ENCODE assay signal across 8 cellular contexts in the genomic region with DNA sequence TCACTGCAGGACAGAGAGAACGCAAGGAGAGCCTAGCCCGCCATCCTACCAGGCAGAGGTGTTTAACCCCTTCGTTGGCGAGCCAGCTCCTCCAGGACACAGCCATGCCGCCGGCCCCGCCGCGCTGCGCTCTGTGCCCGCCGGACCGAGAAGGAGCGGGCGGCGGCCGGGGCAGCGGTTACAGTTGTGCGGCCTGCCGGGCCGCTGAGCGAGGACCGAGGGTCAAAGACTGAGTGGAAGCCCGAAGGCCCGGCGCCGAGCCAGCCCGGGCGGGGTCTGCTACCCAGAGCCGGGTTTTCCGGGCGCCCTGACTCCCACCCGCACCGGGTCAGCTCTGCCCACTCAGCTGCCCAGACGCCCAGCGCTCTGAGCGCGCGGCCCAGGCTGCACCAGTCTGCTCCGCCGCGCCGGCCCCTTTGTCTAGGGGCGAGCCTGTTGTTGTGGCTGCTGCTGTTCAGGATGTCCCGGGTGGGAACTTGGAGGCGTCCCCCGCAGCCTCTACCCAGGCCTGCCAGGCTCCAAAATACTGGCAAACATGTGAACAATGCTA. TPM values are rescaled to one million over a fixed set of nuclear protein-coding genes. Genes with fewer than 3 reads are reported as not detected.
A peak's percentile ranks its signal among the peaks of the same experiment; 100 is the strongest.
DNase-seq lines count a peak whose midpoint lies in the region; ATAC-seq and TF ChIP-seq lines count a peak whose summit lies in the region.

A gene (minus strand): TSS at position 235 of the 550 bp plus-strand sequence. CDS start 129 bp downstream, at position 106.

- intact Hi-C loops in Right ventricle myocardium superior (cut with DNase I), result no loop called here

- no peak within 1 kb of the TSS for H4K8ac ChIP-seq in neuronal stem cell (ENCODE audit: low read depth, low read length)

- H3K9me3 ChIP-seq in neuronal stem cell (replicated peaks in 1 of 2; ENCODE audit: control insufficient read depth in 2 of 2, insufficient read depth in 1 of 2, low read depth in 1 of 2, low read length in 2 of 2), result no peaks in the 10 kb centered on the region
- no peaks in the 10 kb centered on the region for H3K9me3 ChIP-seq in WERI-Rb-1 (ENCODE audit: severe bottlenecking)

- H3K4me3 ChIP-seq in neuronal stem cell (ENCODE audit: low read length in 2 of 2) (peak within 1 kb of the TSS; percentile 65 to 77), WERI-Rb-1 (ENCODE audit: low read depth, low read length) (no peak within 1 kb of the TSS)

- ATAC-seq in SK-N-SH treated with all-trans-retinoic acid at 6 μM for 48 hours, result peak; percentile 96
- ATAC-seq in Right ventricle myocardium superior (ENCODE audit: poor library complexity), result peak; percentile 95

- H4K91ac ChIP-seq in neuronal stem cell (ENCODE audit: low read depth, low read length, poor library complexity), result no peak within 1 kb of the TSS

- H3K18ac ChIP-seq in neuronal stem cell (ENCODE audit: low read length), result peak within 1 kb of the TSS; percentile 96

- peak within 1 kb of the TSS; percentile 83 for H2BK5ac ChIP-seq in neuronal stem cell (ENCODE audit: low read length)

- TF ChIP-seq CTCF in WERI-Rb-1 (IDR thresholded peaks at IDR 0.05; ENCODE audit: low read depth, low read length), result no peak
- no peak for TF ChIP-seq CTCF in GM10266 (IDR thresholded peaks at IDR 0.05; ENCODE audit: control insufficient read depth, insufficient read depth, low read depth, missing control alignments)

- H3K27ac ChIP-seq in neuronal stem cell (replicated peaks; ENCODE audit: low read length), result peak within 1 kb of the TSS; percentile 75
- no peak within 1 kb of the TSS for H3K27ac ChIP-seq in WERI-Rb-1

- peaks cover 6% of the 10 kb centered on the region in 2 donors for H3K4me1 ChIP-seq in neuronal stem cell (ENCODE audit: control insufficient read depth in 2 of 2, insufficient read depth in 1 of 2, low read depth in 1 of 2, low read length in 2 of 2)

- H3K9ac ChIP-seq in neuronal stem cell (ENCODE audit: low read depth, low read length, poor library complexity), result peak within 1 kb of the TSS; percentile 21

- H3K79me1 ChIP-seq in neuronal stem cell (ENCODE audit: low read depth, low read length), result no peaks in the 10 kb centered on the region

- no peaks in the 10 kb centered on the region for H3K27me3 ChIP-seq in neuronal stem cell (ENCODE audit: control insufficient read depth in 3 of 3, insufficient read depth in 3 of 3, low read depth in 1 of 3, low read length in 3 of 3)
- H3K27me3 ChIP-seq in WERI-Rb-1 (ENCODE audit: insufficient read depth, low read depth, severe bottlenecking), result no peaks in the 10 kb centered on the region

- H3K23ac ChIP-seq in neuronal stem cell (ENCODE audit: low read depth, low read length, poor library complexity), result no peak within 1 kb of the TSS

- H3K4ac ChIP-seq in neuronal stem cell (ENCODE audit: low read length), result no peak within 1 kb of the TSS

- no peak within 1 kb of the TSS for H2BK12ac ChIP-seq in neuronal stem cell (ENCODE audit: low read length)

- H3K36me3 ChIP-seq in neuronal stem cell (replicated peaks in 1 of 2; ENCODE audit: control insufficient read depth in 2 of 2, insufficient read depth in 2 of 2, low read length in 2 of 2), result peaks cover 0 to 2% of the 10 kb centered on the region in 2 donors
- H3K36me3 ChIP-seq in WERI-Rb-1, result no peaks in the 10 kb centered on the region

- no peak within 1 kb of the TSS for H2AK5ac ChIP-seq in neuronal stem cell (ENCODE audit: low read depth, low read length)

- peak within 1 kb of the TSS; percentile 93 for H2AFZ ChIP-seq in neuronal stem cell (ENCODE audit: low read length)

- peak; percentile 31 for DNase-seq in AG08395 (ENCODE audit: low spot score)
- peak; percentile 66 for DNase-seq in Right ventricle myocardium superior
- DNase-seq in neuronal stem cell (ENCODE audit: low spot score), result peak; percentile 65
- no peak for DNase-seq in WERI-Rb-1
- DNase-seq in activated CD8-positive, alpha-beta memory T cell treated with anti-CD3 and anti-CD28 coated beads, Interleukin-2, amount 50 U/mL, for 48 hours, result no peak
- DNase-seq in 8988T, result no peak
- no peak for DNase-seq in GM10266 (ENCODE audit: extremely low spot score)

- WGBS in neuronal stem cell (ENCODE audit: extremely low coverage in 2 of 2, insufficient read length in 2 of 2, insufficient replicate concordance in 1 of 2), 2 donors, result no CpG with 5 or more reads among the region's 47 CpGs

- no peak within 1 kb of the TSS for H2BK120ac ChIP-seq in neuronal stem cell (ENCODE audit: low read depth, low read length)

- H3K4me2 ChIP-seq in neuronal stem cell (ENCODE audit: insufficient read depth, low read length, poor library complexity, severe bottlenecking), result peak within 1 kb of the TSS; percentile 71

- peak within 1 kb of the TSS; percentile 47 for H2BK15ac ChIP-seq in neuronal stem cell (ENCODE audit: low read length)

- peak within 1 kb of the TSS; percentile 63 for H3K14ac ChIP-seq in neuronal stem cell (ENCODE audit: low read length)

TF ChIP-seq in SK-N-SH treated with all-trans-retinoic acid at 6 μM for 48 hours, 23 proteins besides CTCF, POLR2A, EP300 and RAD21:
- no peak for TF ChIP-seq ESRRG (CRISPR knock-in tag; IDR thresholded peaks at IDR 0.05)
- TF ChIP-seq, protein P1, sequence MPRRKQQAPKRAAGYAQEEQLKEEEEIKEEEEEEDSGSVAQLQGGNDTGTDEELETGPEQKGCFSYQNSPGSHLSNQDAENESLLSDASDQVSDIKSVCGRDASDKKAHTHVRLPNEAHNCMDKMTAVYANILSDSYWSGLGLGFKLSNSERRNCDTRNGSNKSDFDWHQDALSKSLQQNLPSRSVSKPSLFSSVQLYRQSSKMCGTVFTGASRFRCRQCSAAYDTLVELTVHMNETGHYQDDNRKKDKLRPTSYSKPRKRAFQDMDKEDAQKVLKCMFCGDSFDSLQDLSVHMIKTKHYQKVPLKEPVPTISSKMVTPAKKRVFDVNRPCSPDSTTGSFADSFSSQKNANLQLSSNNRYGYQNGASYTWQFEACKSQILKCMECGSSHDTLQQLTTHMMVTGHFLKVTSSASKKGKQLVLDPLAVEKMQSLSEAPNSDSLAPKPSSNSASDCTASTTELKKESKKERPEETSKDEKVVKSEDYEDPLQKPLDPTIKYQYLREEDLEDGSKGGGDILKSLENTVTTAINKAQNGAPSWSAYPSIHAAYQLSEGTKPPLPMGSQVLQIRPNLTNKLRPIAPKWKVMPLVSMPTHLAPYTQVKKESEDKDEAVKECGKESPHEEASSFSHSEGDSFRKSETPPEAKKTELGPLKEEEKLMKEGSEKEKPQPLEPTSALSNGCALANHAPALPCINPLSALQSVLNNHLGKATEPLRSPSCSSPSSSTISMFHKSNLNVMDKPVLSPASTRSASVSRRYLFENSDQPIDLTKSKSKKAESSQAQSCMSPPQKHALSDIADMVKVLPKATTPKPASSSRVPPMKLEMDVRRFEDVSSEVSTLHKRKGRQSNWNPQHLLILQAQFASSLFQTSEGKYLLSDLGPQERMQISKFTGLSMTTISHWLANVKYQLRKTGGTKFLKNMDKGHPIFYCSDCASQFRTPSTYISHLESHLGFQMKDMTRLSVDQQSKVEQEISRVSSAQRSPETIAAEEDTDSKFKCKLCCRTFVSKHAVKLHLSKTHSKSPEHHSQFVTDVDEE (CRISPR knock-in tag; IDR thresholded peaks at IDR 0.05), result peak; percentile 69
- TF ChIP-seq, protein P2, sequence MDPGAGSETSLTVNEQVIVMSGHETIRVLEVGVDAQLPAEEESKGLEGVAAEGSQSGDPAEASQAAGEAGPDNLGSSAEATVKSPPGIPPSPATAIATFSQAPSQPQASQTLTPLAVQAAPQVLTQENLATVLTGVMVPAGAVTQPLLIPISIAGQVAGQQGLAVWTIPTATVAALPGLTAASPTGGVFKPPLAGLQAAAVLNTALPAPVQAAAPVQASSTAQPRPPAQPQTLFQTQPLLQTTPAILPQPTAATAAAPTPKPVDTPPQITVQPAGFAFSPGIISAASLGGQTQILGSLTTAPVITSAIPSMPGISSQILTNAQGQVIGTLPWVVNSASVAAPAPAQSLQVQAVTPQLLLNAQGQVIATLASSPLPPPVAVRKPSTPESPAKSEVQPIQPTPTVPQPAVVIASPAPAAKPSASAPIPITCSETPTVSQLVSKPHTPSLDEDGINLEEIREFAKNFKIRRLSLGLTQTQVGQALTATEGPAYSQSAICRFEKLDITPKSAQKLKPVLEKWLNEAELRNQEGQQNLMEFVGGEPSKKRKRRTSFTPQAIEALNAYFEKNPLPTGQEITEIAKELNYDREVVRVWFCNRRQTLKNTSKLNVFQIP (CRISPR knock-in tag; IDR thresholded peaks at IDR 0.05; ENCODE audit: borderline replicate concordance, low read depth), result no peak
- TF ChIP-seq GLIS3 (CRISPR knock-in tag; IDR thresholded peaks at IDR 0.05), result no peak
- no peak for TF ChIP-seq SNAI2 (CRISPR knock-in tag; IDR thresholded peaks at IDR 0.05)
- 0 out of 2 replicates have a peak, but pooled peaks have one; percentile 26 for TF ChIP-seq ZFP3 (CRISPR knock-in tag; IDR thresholded peaks at IDR 0.05)

RNA-seq across cellular contexts. Expression of the gene that starts here (rescaled TPM):
- 1.7 TPM for total RNA-seq in Right ventricle myocardium superior
- polyA plus RNA-seq in neuronal stem cell (2013, experiment 1 of 2), result 1.5 TPM
- 2.0 TPM for polyA plus RNA-seq in neuronal stem cell (2013, experiment 2 of 2)

Comparison
In these comparisons a context has a peak if more than half of its experiments do, and no peak if none do; other contexts are left out.
1. DNase-seq: peak in AG08395 (single experiment), Right ventricle myocardium superior (single experiment) and neuronal stem cell (single experiment); none in WERI-Rb-1 (single experiment), activated CD8-positive, alpha-beta memory T cell treated with anti-CD3 and anti-CD28 coated beads, Interleukin-2, amount 50 U/mL, for 48 hours (single experiment), 8988T (single experiment) and GM10266 (single experiment).